ENCODE assay signal across 12 cellular contexts in the genomic region with DNA sequence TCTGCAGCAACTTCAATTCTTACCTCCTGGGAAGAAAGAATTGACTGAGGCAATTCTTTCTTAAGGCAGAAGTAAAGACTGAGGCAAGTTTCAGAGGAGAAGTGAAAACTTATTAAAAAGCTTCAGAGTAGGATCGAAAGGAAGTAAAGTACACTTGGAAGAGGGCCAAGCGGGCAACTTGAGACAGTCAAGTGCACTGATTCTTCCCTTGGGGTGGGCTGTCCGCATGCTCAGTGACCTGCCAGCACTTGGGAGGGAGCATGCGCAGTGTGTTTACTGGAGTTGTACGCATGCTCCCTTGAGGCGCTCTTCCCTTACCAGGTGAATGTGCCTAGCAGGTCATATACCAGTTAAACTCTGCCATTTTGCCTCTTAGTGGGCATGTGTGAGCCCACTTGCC. TPM values are rescaled to one million over a fixed set of nuclear protein-coding genes. Genes with fewer than 3 reads are reported as not detected.
DNase-seq lines count a peak whose midpoint lies in the region; ATAC-seq, FAIRE-seq and TF ChIP-seq lines count a peak whose summit lies in the region.
"Had no signal": no experiment of that assay in that cellular context is flagged by ENCODE, and none has a peak within 500 bp of the region (broad histone marks: within the 10 kb centered on the region; RNA-seq: fewer than 3 reads in every experiment).

No MANE protein-coding gene starts in this region.

- intact Hi-C loops in activated B cell treated with CpG ODN at 0.5 μM for 24 hours (cut with micrococcal nuclease), result no loop called here
- intact Hi-C loops in left ventricle myocardium inferior (cut with micrococcal nuclease), result no loop called here

- H3K4me1 Mint-ChIP-seq in activated B cell treated with CpG ODN at 0.5 μM for 24 hours, result peaks cover 19% of the 10 kb centered on the region

- peaks cover 27% of the 10 kb centered on the region for H3K27me3 ChIP-seq in left ventricle myocardium inferior (ENCODE audit: low read depth)

- peaks cover 8% of the 10 kb centered on the region for H3K9me3 ChIP-seq in left ventricle myocardium inferior (replicated peaks)

- no peak overlapping the region for H3K27ac ChIP-seq in left ventricle myocardium inferior (replicated peaks)
- H3K27ac ChIP-seq: dorsolateral prefrontal cortex had no signal

- DNase-seq in GM19239 (ENCODE audit: insufficient read length, low spot score), result no peak
- peak; percentile 93 for DNase-seq in NCI-H2171 treated with DMSO at 0.1 percent for 48 hours (lab: John Stamatoyannopoulos, UW)
- DNase-seq in activated B cell treated with CpG ODN at 0.5 μM for 24 hours, result no peak
- peak; percentile 43 for DNase-seq in retina
- no peak for DNase-seq in left ventricle myocardium inferior
- DNase-seq in urothelium cell line (ENCODE audit: low spot score), result no peak
- DNase-seq in HPDE6-E6E7 (ENCODE audit: extremely low spot score), result no peak
- DNase-seq: activated gamma-delta T cell treated with Interleukin-2 at 50 U/mL for 16 hours; CD8-positive, alpha-beta T cell; dorsolateral prefrontal cortex; SHP77 treated with DMSO at 0.1 percent for 48 hours had no signal

- H3K4me3 ChIP-seq in left ventricle myocardium inferior, result no peak overlapping the region
- H3K4me3 ChIP-seq: dorsolateral prefrontal cortex had no signal

- peaks cover 4% of the 10 kb centered on the region for H3K9me3 Mint-ChIP-seq in activated B cell treated with CpG ODN at 0.5 μM for 24 hours

- no peak for TF ChIP-seq CTCF in activated B cell treated with CpG ODN at 0.5 μM for 24 hours (IDR thresholded peaks at IDR 0.05)
- no peak for TF ChIP-seq CTCF in left ventricle myocardium inferior (IDR thresholded peaks at IDR 0.05; ENCODE audit: borderline replicate concordance)

- H3K4me1 ChIP-seq in left ventricle myocardium inferior, result peaks cover 9% of the 10 kb centered on the region

- CTCF ChIA-PET in activated B cell treated with CpG ODN at 0.5 μM for 24 hours (lab: Charles Lee), result interaction anchor here (0.9 kb wide), 1 partner anchor 17 kb away, joined by 3 read pairs; no protein-coding TSS in a partner anchor

- no peaks in the 10 kb centered on the region for H3K36me3 ChIP-seq in left ventricle myocardium inferior

- H3K27me3 Mint-ChIP-seq in activated B cell treated with CpG ODN at 0.5 μM for 24 hours, result peaks cover 15% of the 10 kb centered on the region

- peak; percentile 51 for FAIRE-seq in GM19239 (lab: Jason Lieb, UNC)
- FAIRE-seq in urothelium cell line (lab: Jason Lieb, UNC), result no peak

- H3K27ac Mint-ChIP-seq in activated B cell treated with CpG ODN at 0.5 μM for 24 hours, result no peak overlapping the region
- H3K27ac Mint-ChIP-seq: CD8-positive, alpha-beta T cell had no signal

- H3K36me3 Mint-ChIP-seq in activated B cell treated with CpG ODN at 0.5 μM for 24 hours (ENCODE audit: low read depth), result no peaks in the 10 kb centered on the region
- H3K36me3 Mint-ChIP-seq: CD8-positive, alpha-beta T cell had no signal

- ATAC-seq in activated B cell treated with CpG ODN at 0.5 μM for 24 hours (ENCODE audit: low read depth) (peak; percentile 28), GM18867 (IDR thresholded peaks at IDR 0.05; ENCODE audit: unreplicated experiment) (no peak)
- ATAC-seq: CD8-positive, alpha-beta T cell had no signal

- POLR2A ChIA-PET in activated B cell treated with CpG ODN at 0.5 μM for 24 hours (lab: Charles Lee), result no interaction called here

- H3K4me3 Mint-ChIP-seq in activated B cell treated with CpG ODN at 0.5 μM for 24 hours, result no peak overlapping the region
- H3K4me3 Mint-ChIP-seq: CD8-positive, alpha-beta T cell had no signal

RNA-seq across cellular contexts. Expression of a gene that starts 55.3 kb away (rescaled TPM):
- total RNA-seq in activated B cell treated with CpG ODN at 0.5 μM for 24 hours (3.0 and 4.3 TPM in 2 replicates), left ventricle myocardium inferior (5.1 TPM)

Comparison
In these comparisons a context has a peak if more than half of its experiments do, and no peak if none do; other contexts are left out.
1. DNase-seq: peak in NCI-H2171 treated with DMSO at 0.1 percent for 48 hours (single experiment) and retina (single experiment); none in GM19239 (single experiment), activated B cell treated with CpG ODN at 0.5 μM for 24 hours (single experiment), left ventricle myocardium inferior (single experiment), urothelium cell line (single experiment) and HPDE6-E6E7 (single experiment).